16 cellular contexts compared by ENCODE assay signal in the genomic region with DNA sequence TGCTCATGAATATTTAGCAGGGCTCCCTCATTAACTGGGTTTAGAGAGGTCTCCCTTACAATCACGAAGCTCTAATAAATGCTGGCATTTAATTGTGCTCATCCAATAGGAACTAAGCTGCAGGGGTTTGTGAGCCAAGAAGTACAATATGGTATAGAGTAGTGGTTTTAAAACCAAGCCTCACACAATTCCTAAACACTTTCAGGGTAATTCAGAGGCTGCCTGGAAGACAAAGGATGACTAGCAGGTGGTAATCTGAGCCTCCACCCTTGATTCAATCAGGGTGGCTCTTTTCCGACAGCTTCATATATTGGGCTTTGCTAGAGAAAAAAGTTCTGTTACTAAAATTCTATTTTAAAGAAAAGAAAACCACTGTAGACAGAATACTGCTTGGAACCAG.
DNase-seq lines count a peak whose midpoint lies in the region; ATAC-seq, FAIRE-seq and TF ChIP-seq lines count a peak whose summit lies in the region.
"Had no signal": no experiment of that assay in that cellular context is flagged by ENCODE, and none has a peak within 500 bp of the region (broad histone marks: within the 10 kb centered on the region; RNA-seq: fewer than 3 reads in every experiment).

No MANE protein-coding gene starts in this region.

- no peaks in the 10 kb centered on the region for H3K27me3 ChIP-seq in GM23338 (ENCODE audit: insufficient read depth)
- H3K27me3 ChIP-seq in NT2/D1 (ENCODE audit: insufficient read depth, insufficient read length), result no peaks in the 10 kb centered on the region
- H3K27me3 ChIP-seq in neural progenitor cell, result no peaks in the 10 kb centered on the region

- no peak for TF ChIP-seq CTCF in GM23338 (conservative IDR thresholded peaks at IDR 0.05; ENCODE audit: low read depth in 2 of 2)
- no peak for TF ChIP-seq CTCF in neural progenitor cell (IDR thresholded peaks at IDR 0.05)

- H3K9me3 ChIP-seq in NT2/D1 (ENCODE audit: insufficient read depth, low read length), result no peaks in the 10 kb centered on the region
- no peaks in the 10 kb centered on the region for H3K9me3 ChIP-seq in neural progenitor cell (ENCODE audit: low read depth)
- H3K9me3 ChIP-seq: HAP-1 had no signal

- 0 out of 2 replicates have a peak, but pooled peaks cover 1% of the 10 kb centered on the region for H3K9me2 ChIP-seq in GM23338 (ENCODE audit: insufficient read depth)

- FAIRE-seq in urothelium cell line (lab: Jason Lieb, UNC), result no peak
- FAIRE-seq: GM12878, GM19239 had no signal

- no peak overlapping the region for H3K4me3 Mint-ChIP-seq in GM23338
- no peak overlapping the region for H3K4me3 Mint-ChIP-seq in neural progenitor cell
- H3K4me3 Mint-ChIP-seq: B cell; CD4-positive, CD25-positive, alpha-beta regulatory T cell; CD8-positive, alpha-beta memory T cell had no signal

- peaks cover 4% of the 10 kb centered on the region; the same call in 2 of the 3 replicates for H3K4me1 Mint-ChIP-seq in GM23338
- H3K4me1 Mint-ChIP-seq in neural progenitor cell, result peaks cover 7% of the 10 kb centered on the region
- H3K4me1 Mint-ChIP-seq: B cell; CD4-positive, CD25-positive, alpha-beta regulatory T cell; CD8-positive, alpha-beta memory T cell had no signal

- H3K36me3 ChIP-seq in GM23338 (ENCODE audit: insufficient read depth) (no peaks in the 10 kb centered on the region), NT2/D1 (ENCODE audit: insufficient read depth, insufficient read length, low read length) (no peaks in the 10 kb centered on the region), neural progenitor cell (no peaks in the 10 kb centered on the region)
- H3K36me3 ChIP-seq: HAP-1 had no signal

- no peak overlapping the region for H3K4me3 ChIP-seq in GM23338
- H3K4me3 ChIP-seq in NT2/D1 (ENCODE audit: insufficient read length, low read depth), result no peak overlapping the region
- H3K4me3 ChIP-seq in neural progenitor cell, result peak overlapping the region; percentile 12
- H3K4me3 ChIP-seq: GM12878, HAP-1 had no signal

- H3F3A ChIP-seq in GM23338 (replicated peaks; ENCODE audit: low read depth) (no peaks in the 10 kb centered on the region), neural progenitor cell (ENCODE audit: low read depth) (peaks cover 11% of the 10 kb centered on the region)

- no peak overlapping the region for H3K27ac Mint-ChIP-seq in GM23338
- H3K27ac Mint-ChIP-seq in neural progenitor cell, result no peak overlapping the region
- H3K27ac Mint-ChIP-seq: B cell; CD4-positive, CD25-positive, alpha-beta regulatory T cell; CD8-positive, alpha-beta memory T cell had no signal

- H4K20me1 ChIP-seq in GM23338 (replicated peaks; ENCODE audit: insufficient read depth) (no peaks in the 10 kb centered on the region), neural progenitor cell (ENCODE audit: low read depth) (no peaks in the 10 kb centered on the region)

- H2AFZ ChIP-seq in GM23338, result no peak overlapping the region
- no peak overlapping the region for H2AFZ ChIP-seq in neural progenitor cell (replicated peaks)

- no peaks in the 10 kb centered on the region for H3K79me2 ChIP-seq in GM23338 (replicated peaks; ENCODE audit: insufficient read depth)
- H3K79me2 ChIP-seq in neural progenitor cell (ENCODE audit: low read depth), result no peaks in the 10 kb centered on the region

- no peaks in the 10 kb centered on the region for H3K9me3 Mint-ChIP-seq in GM23338
- H3K9me3 Mint-ChIP-seq in neural progenitor cell, result no peaks in the 10 kb centered on the region
- H3K9me3 Mint-ChIP-seq: CD8-positive, alpha-beta memory T cell had no signal

- H3K4me2 ChIP-seq in GM23338 (0 out of 2 replicates have a peak overlapping the region, but pooled peaks have one; percentile 36), neural progenitor cell (peak overlapping the region; percentile 68)

- H3K4me1 ChIP-seq in GM23338 (ENCODE audit: insufficient read depth) (0 out of 2 replicates have a peak, but pooled peaks cover 10% of the 10 kb centered on the region), NT2/D1 (ENCODE audit: insufficient read depth, insufficient read length) (peaks cover 4% of the 10 kb centered on the region), neural progenitor cell (peaks cover 24% of the 10 kb centered on the region)
- H3K4me1 ChIP-seq: HAP-1 had no signal

- peak; percentile 61 for ATAC-seq in GM23338
- ATAC-seq: GM12878 had no signal

- DNase-seq in GM23338 (ENCODE audit: low spot score) (peak; percentile 12), NCI-H1105 treated with DMSO at 0.1 percent for 48 hours (lab: John Stamatoyannopoulos, UW) (peak; percentile 54), NT2/D1 (ENCODE audit: low read depth, low spot score) (peak; percentile 2), neural progenitor cell (ENCODE audit: low spot score) (peak; percentile 44), GF-D8 (lab: John Stamatoyannopoulos, UW) (no peak), urothelium cell line (ENCODE audit: low spot score) (no peak)
- DNase-seq: C1 segment of cervical spinal cord; CD4-positive, CD25-positive, alpha-beta regulatory T cell; CD8-positive, alpha-beta memory T cell; COR-L47; DMS 273 treated with DMSO at 0.1 percent for 48 hours; DMS53 had no signal

- H3K9ac ChIP-seq in NT2/D1 (ENCODE audit: insufficient read length, low read depth) (no peak overlapping the region), neural progenitor cell (no peak overlapping the region)

- no peaks in the 10 kb centered on the region for H3K36me3 Mint-ChIP-seq in GM23338 (ENCODE audit: low read depth)
- H3K36me3 Mint-ChIP-seq in neural progenitor cell, result no peaks in the 10 kb centered on the region
- H3K36me3 Mint-ChIP-seq: CD4-positive, CD25-positive, alpha-beta regulatory T cell; CD8-positive, alpha-beta memory T cell had no signal

- no peaks in the 10 kb centered on the region for H3K27me3 Mint-ChIP-seq in GM23338 (ENCODE audit: insufficient read depth, low read depth, poor library complexity)
- H3K27me3 Mint-ChIP-seq in neural progenitor cell (ENCODE audit: insufficient read depth, low read depth), result no peaks in the 10 kb centered on the region

- H3K27ac ChIP-seq in GM23338 (ENCODE audit: low read depth) (no peak overlapping the region), neural progenitor cell (no peak overlapping the region)

TF ChIP-seq in GM23338, 12 proteins besides CTCF, POLR2A, EP300 and RAD21:
- TF ChIP-seq POLR2AphosphoS5 (IDR thresholded peaks at IDR 0.05; ENCODE audit: low read depth) (no peak), ZNF331 (CRISPR knock-in tag; IDR thresholded peaks at IDR 0.05; ENCODE audit: low read depth) (no peak)

Comparison
In these comparisons a context has a peak if more than half of its experiments do, and no peak if none do; other contexts are left out.
1. DNase-seq: peak in GM23338 (single experiment), NCI-H1105 treated with DMSO at 0.1 percent for 48 hours (single experiment), NT2/D1 (single experiment) and neural progenitor cell (single experiment); none in GF-D8 (single experiment) and urothelium cell line (single experiment).